In the genomic region with DNA sequence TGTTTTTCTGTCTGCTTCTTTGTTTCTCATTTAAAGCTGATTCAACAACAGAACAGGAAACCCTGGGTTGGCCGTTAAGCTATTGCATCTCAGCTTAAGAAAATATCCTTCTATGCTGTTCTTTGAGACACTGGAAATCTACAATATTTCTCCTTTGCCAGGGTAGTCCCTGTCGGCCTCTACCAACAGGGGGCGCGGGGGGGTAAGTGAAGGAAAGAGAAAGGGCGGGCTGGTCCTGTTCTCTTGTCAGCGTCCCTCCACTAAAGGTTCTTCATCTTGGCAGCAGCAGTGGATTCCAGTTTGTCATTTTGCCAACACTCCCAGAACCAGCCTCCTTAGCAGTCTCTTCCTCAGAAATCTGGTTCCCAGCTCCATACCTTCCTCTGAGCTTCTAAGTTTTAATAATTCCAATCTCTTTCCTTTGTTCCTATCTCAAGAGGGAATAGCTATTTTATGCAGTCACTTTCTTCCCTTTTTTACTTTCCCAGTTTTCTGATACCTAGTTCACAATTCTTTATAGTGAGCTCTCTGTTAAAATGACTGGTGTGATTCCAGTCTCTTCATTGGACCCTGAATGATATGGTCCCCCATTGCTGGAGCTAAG, we compare ENCODE assay signal across 8 cellular contexts.
DNase-seq lines count a peak whose midpoint lies in the region; ATAC-seq and FAIRE-seq lines count a peak whose summit lies in the region.

No MANE protein-coding gene starts in this region.

- H3K9ac ChIP-seq in skeletal muscle satellite cell (ENCODE audit: low read depth, low read length) = no peak overlapping the region

- H3K9me3 ChIP-seq in skeletal muscle satellite cell (replicated peaks; ENCODE audit: low read length) = no peaks in the 10 kb centered on the region

- peak; percentile 58 for FAIRE-seq in GM18507 (lab: Jason Lieb, UNC)

- H3K36me3 ChIP-seq in skeletal muscle satellite cell (ENCODE audit: insufficient read depth, low read length) = no peaks in the 10 kb centered on the region

- no peaks in the 10 kb centered on the region for H3K27me3 ChIP-seq in skeletal muscle satellite cell (ENCODE audit: control insufficient read depth, insufficient read depth, low read length)

- no peak overlapping the region for H3K4me3 ChIP-seq in skeletal muscle satellite cell (ENCODE audit: low read length)

- peak overlapping the region; percentile 23 for H3K4me2 ChIP-seq in skeletal muscle satellite cell (ENCODE audit: low read length)

- ATAC-seq in Right ventricle myocardium inferior (peak; percentile 92), GM19023 (IDR thresholded peaks at IDR 0.05; ENCODE audit: unreplicated experiment) (no peak)

- intact Hi-C loops in Right ventricle myocardium inferior (cut with DNase I) = no loop called here

- H3K4me1 ChIP-seq in skeletal muscle satellite cell (ENCODE audit: control insufficient read depth, insufficient read depth, low read length) = peaks cover 14% of the 10 kb centered on the region

- DNase-seq in ACHN (peak; percentile 78), GM18507 (ENCODE audit: extremely low spot score, insufficient read length, low read depth) (peak; percentile 25), NCI-H460 (ENCODE audit: extremely low read depth, low read depth) (peak; percentile 40), Right ventricle myocardium inferior (ENCODE audit: missing footprints) (peak; percentile 88), NCI-H345 (lab: John Stamatoyannopoulos, UW) (no peak)
- peak; percentile 3 for DNase-seq in activated T-helper 9 cell treated with anti-CD3 and anti-CD28 coated beads, Interleukin-2, amount 50 U/mL, for 16 hours (ENCODE audit: low read depth)

- in situ Hi-C loops in ACHN (cut with HindIII; ENCODE audit: low pct_ligation_motif_present, low pct_unique_long_range_greater_than_20kb, low sequenced_read_pairs) = no loop called here
